In genomic region chr19:58060231-58060630, GRCh38 we compare ENCODE assay signal across 12 cellular contexts. TPM values are rescaled to one million over a fixed set of nuclear protein-coding genes. Genes with fewer than 3 reads are reported as not detected.
DNase-seq lines count a peak whose midpoint lies in the region; ATAC-seq, FAIRE-seq and TF ChIP-seq lines count a peak whose summit lies in the region.
"Had no signal": no experiment of that assay in that cellular context is flagged by ENCODE, and none has a peak within 500 bp of the region (broad histone marks: within the 10 kb centered on the region; RNA-seq: fewer than 3 reads in every experiment).

No MANE protein-coding gene starts in this region.

- H3K9me3 ChIP-seq in BLaER1 (peaks cover 91% of the 10 kb centered on the region), kidney (ENCODE audit: control insufficient read depth in 1 of 2, low read length in 2 of 2) (peaks cover 0 to 13% of the 10 kb centered on the region in 2 donors)

- DNase-seq in kidney (peak; percentile 59), skeletal muscle cell (ENCODE audit: low read depth) (no peak), NCI-H526 treated with DMSO at 0.1 percent for 48 hours (lab: John Stamatoyannopoulos, UW) (no peak), KG1 (lab: John Stamatoyannopoulos, UW) (no peak)
- DNase-seq: islet precursor cell, MM.1S, NCI-H345, PC-9 had no signal

- no peak overlapping the region for H3K9ac ChIP-seq in BLaER1
- H3K9ac ChIP-seq in kidney (ENCODE audit: low read length in 2 of 2) = no peak overlapping the region

- intact Hi-C loops in kidney (cut with DNase I) = no loop called here

- no peaks in the 10 kb centered on the region for H3K27me3 ChIP-seq in BLaER1

- no peak for TF ChIP-seq CTCF in VCaP (conservative IDR thresholded peaks at IDR 0.05)
- no peak for TF ChIP-seq CTCF in kidney (IDR thresholded peaks at IDR 0.05; ENCODE audit: borderline replicate concordance, extremely low read depth, insufficient read depth)

- H3K36me3 ChIP-seq in BLaER1 (peaks cover 49% of the 10 kb centered on the region), kidney (ENCODE audit: control insufficient read depth in 1 of 2, insufficient read depth in 2 of 2, low read length in 2 of 2) (no peaks in the 10 kb centered on the region)

- H3K4me3 ChIP-seq in BLaER1 (peak overlapping the region; percentile 68), kidney (ENCODE audit: low read length in 2 of 2) (peak overlapping the region; percentile 68 to 82), skeletal muscle cell (ENCODE audit: low read depth, low read length) (peak overlapping the region; percentile 53)
- H3K4me3 ChIP-seq: PC-9 had no signal

- FAIRE-seq in kidney (lab: Jason Lieb, UNC) = no peak

- no peaks in the 10 kb centered on the region for H4K20me1 ChIP-seq in BLaER1

- H3K27ac ChIP-seq in BLaER1 (peak overlapping the region; percentile 92; the same call in 1 of the 2 replicates), VCaP (peak overlapping the region; percentile 88; the same call in 1 of the 2 replicates), kidney (ENCODE audit: low read depth in 2 of 2, low read length in 2 of 2) (peak overlapping the region in 1 of 2 donors; percentile 92)
- H3K27ac ChIP-seq: PC-9 had no signal

- H3K4me1 ChIP-seq in BLaER1 = peaks cover 20% of the 10 kb centered on the region
- H3K4me1 ChIP-seq in kidney (ENCODE audit: control insufficient read depth in 1 of 2, insufficient read depth in 1 of 2, low read depth in 1 of 2, low read length in 2 of 2) = peaks cover 0 to 12% of the 10 kb centered on the region in 2 donors

- ATAC-seq in GM19035 (IDR thresholded peaks at IDR 0.05; ENCODE audit: unreplicated experiment) (no peak), HG02610 (IDR thresholded peaks at IDR 0.05; ENCODE audit: unreplicated experiment) (no peak)

- H3K4me2 ChIP-seq in BLaER1 = peak overlapping the region; percentile 75
- H3K4me2 ChIP-seq: PC-9 had no signal

RNA-seq across cellular contexts. Expression of gene ZNF135, which starts 1.1 kb away (rescaled TPM):
- total RNA-seq in kidney = 9.7 TPM
- polyA plus RNA-seq in kidney (ENCODE audit: insufficient read depth, low read depth, low replicate concordance) = 5.6 TPM

RNA-seq across cellular contexts. Expression of gene ZSCAN1, which starts 26.4 kb away (rescaled TPM):
- 0.98 TPM for total RNA-seq in kidney
- polyA plus RNA-seq in kidney (ENCODE audit: insufficient read depth, low read depth, low replicate concordance) = 2.8 TPM
- total RNA-seq: PC-9 had no signal

RNA-seq across cellular contexts. Expression of gene ZSCAN18, which starts 37.8 kb away (rescaled TPM):
- 103 TPM for total RNA-seq in kidney
- 73.2 TPM for polyA plus RNA-seq in kidney (ENCODE audit: insufficient read depth, low read depth, low replicate concordance)

RNA-seq across cellular contexts. Expression of gene ZNF606, which starts 57.6 kb away (rescaled TPM):
- total RNA-seq in kidney = 23.0 TPM
- polyA plus RNA-seq in kidney (ENCODE audit: insufficient read depth, low read depth, low replicate concordance) = 7.2 TPM
